In genomic region chr1:26500488-26501175, GRCh38 we compare ENCODE assay signal across 1 cellular context.
TF ChIP-seq lines count a peak whose summit lies in the region.

No MANE protein-coding gene starts in this region.

TF ChIP-seq in K562, 482 proteins besides CTCF, POLR2A, EP300 and RAD21 (continued from another document and continues in another):
- peak; percentile 6; the same call in 1 of the 2 replicates for TF ChIP-seq REST (CRISPR knock-in tag; IDR thresholded peaks at IDR 0.05; ENCODE audit: low read depth)
- TF ChIP-seq ZBTB11 (CRISPR knock-in tag; IDR thresholded peaks at IDR 0.05): peak in 1 of 3 experiments; percentile 55; a peak in 1 of 6 replicates
- TF ChIP-seq NR2C2 (CRISPR knock-in tag; IDR thresholded peaks at IDR 0.05): no peak
- TF ChIP-seq NR2C2 (tag; IDR thresholded peaks at IDR 0.05): peak; percentile 81
- peak; percentile 53 to 93 for TF ChIP-seq E2F6 (IDR thresholded peaks at IDR 0.05; ENCODE audit: borderline replicate concordance in 1 of 2, extremely low read depth in 1 of 2, insufficient read depth in 1 of 2, insufficient read length in 1 of 2, low read depth in 1 of 2, low read length in 1 of 2, poor library complexity in 1 of 2, severe bottlenecking in 1 of 2)
- TF ChIP-seq PTBP1 (IDR thresholded peaks at IDR 0.05; ENCODE audit: low read depth, low read length): 0 out of 2 replicates have a peak, but pooled peaks have one; percentile 7
- TF ChIP-seq SP1 (CRISPR knock-in tag; IDR thresholded peaks at IDR 0.05): peak; percentile 85
- TF ChIP-seq U2AF1 (optimal IDR thresholded peaks at IDR 0.05; ENCODE audit: low read depth, low read length): peak; percentile 91
- peak; percentile 87 for TF ChIP-seq IRF1 (CRISPR knock-in tag; IDR thresholded peaks at IDR 0.05; ENCODE audit: borderline replicate concordance)
- peak; percentile 33 for TF ChIP-seq CCNT2 (IDR thresholded peaks at IDR 0.05; ENCODE audit: borderline replicate concordance, extremely low read depth, insufficient read length, low read depth, low read length)
- TF ChIP-seq MYBL2 (IDR thresholded peaks at IDR 0.05; ENCODE audit: low read depth): no peak
- no peak for TF ChIP-seq MYBL2 (CRISPR knock-in tag; IDR thresholded peaks at IDR 0.05; ENCODE audit: borderline replicate concordance)
- peak; percentile 97 for TF ChIP-seq EP400 (IDR thresholded peaks at IDR 0.05)
- peak; percentile 58 for TF ChIP-seq STAG1 (CRISPR knock-in tag; IDR thresholded peaks at IDR 0.05; ENCODE audit: borderline replicate concordance)
- TF ChIP-seq MNT (conservative IDR thresholded peaks at IDR 0.05): peak; percentile 96 to 97
- TF ChIP-seq TOE1 (IDR thresholded peaks at IDR 0.05; ENCODE audit: borderline replicate concordance): peak; percentile 94
- TF ChIP-seq TOE1 (CRISPR knock-in tag; IDR thresholded peaks at IDR 0.05; ENCODE audit: borderline replicate concordance, low read depth): no peak; the same call in 1 of the 2 replicates
- peak; percentile 67 for TF ChIP-seq ZBTB33 (CRISPR knock-in tag; IDR thresholded peaks at IDR 0.05)
- peak; percentile 53; the same call in 1 of the 2 replicates for TF ChIP-seq FOSL1 (tag; conservative IDR thresholded peaks at IDR 0.05)
- peak; percentile 76 for TF ChIP-seq TAF1 (IDR thresholded peaks at IDR 0.05; ENCODE audit: control insufficient read depth, extremely low read depth, insufficient read depth, low read length, severe bottlenecking)
- TF ChIP-seq TRIM28 (IDR thresholded peaks at IDR 0.05): 0 out of 2 replicates have a peak, but pooled peaks have one; percentile 14
- no peak for TF ChIP-seq PKNOX1 (IDR thresholded peaks at IDR 0.05)
- peak; percentile 80 for TF ChIP-seq HNRNPL (IDR thresholded peaks at IDR 0.05; ENCODE audit: low read depth, low read length)
- TF ChIP-seq HLTF (IDR thresholded peaks at IDR 0.05): peak; percentile 46; the same call in 1 of the 2 replicates
- TF ChIP-seq ZNF766 (CRISPR knock-in tag; conservative IDR thresholded peaks at IDR 0.05): 0 out of 2 replicates have a peak, but pooled peaks have one; percentile 68
- peak; percentile 95 for TF ChIP-seq BHLHE40 (IDR thresholded peaks at IDR 0.05; ENCODE audit: low read length)
- peak in 1 of 2 experiments; percentile 10; a peak in 2 of 4 replicates for TF ChIP-seq NONO (IDR thresholded peaks at IDR 0.05; ENCODE audit: low read depth in 2 of 2, low read length in 1 of 2)
- TF ChIP-seq FOXP4 (CRISPR knock-in tag; IDR thresholded peaks at IDR 0.05; ENCODE audit: borderline replicate concordance): peak; percentile 95; the same call in 1 of the 2 replicates
- TF ChIP-seq BRD9 (IDR thresholded peaks at IDR 0.05; ENCODE audit: low read depth, partially characterized antibody): peak; percentile 66
- TF ChIP-seq ZC3H4 (CRISPR knock-in tag; IDR thresholded peaks at IDR 0.05; ENCODE audit: borderline replicate concordance): peak; percentile 27; the same call in 1 of the 2 replicates
- TF ChIP-seq SAFB (IDR thresholded peaks at IDR 0.05; ENCODE audit: borderline replicate concordance, low read depth, low read length): peak; percentile 90
- TF ChIP-seq DACH1 (IDR thresholded peaks at IDR 0.05; ENCODE audit: partially characterized antibody): no peak
- TF ChIP-seq POLR2AphosphoS5 (IDR thresholded peaks at IDR 0.05; ENCODE audit: control insufficient read depth, insufficient read depth, low read depth, low read length): peak; percentile 87; the same call in 1 of the 2 replicates
- TF ChIP-seq POLR2AphosphoS2 (IDR thresholded peaks at IDR 0.05; ENCODE audit: low read length): peak; percentile 56; the same call in 1 of the 2 replicates
- TF ChIP-seq ZNF644 (tag; IDR thresholded peaks at IDR 0.05; ENCODE audit: low read depth): 0 out of 2 replicates have a peak, but pooled peaks have one; percentile 6
- TF ChIP-seq C11orf30 (IDR thresholded peaks at IDR 0.05; ENCODE audit: low read depth): no peak
- TF ChIP-seq EGR1 (conservative IDR thresholded peaks at IDR 0.05): peak; percentile 8; the same call in 1 of the 2 replicates
- TF ChIP-seq RBM14 (IDR thresholded peaks at IDR 0.05; ENCODE audit: borderline replicate concordance, insufficient read depth, low read depth, low read length): 0 out of 2 replicates have a peak, but pooled peaks have one; percentile 70
- TF ChIP-seq HDAC1 (IDR thresholded peaks at IDR 0.05): peak in 1 of 2 experiments; percentile 90; a peak in 2 of 4 replicates
